In genomic region chr10:6218692-6219493, GRCh38 we compare ENCODE assay signal across 9 cellular contexts. TPM values are rescaled to one million over a fixed set of nuclear protein-coding genes. Genes with fewer than 3 reads are reported as not detected.
DNase-seq lines count a peak whose midpoint lies in the region; ATAC-seq and TF ChIP-seq lines count a peak whose summit lies in the region.
"Had no signal": no experiment of that assay in that cellular context is flagged by ENCODE, and none has a peak within 500 bp of the region (broad histone marks: within the 10 kb centered on the region; RNA-seq: fewer than 3 reads in every experiment).

No MANE protein-coding gene starts in this region.

- no peaks in the 10 kb centered on the region for H3K9me3 ChIP-seq in esophagus muscularis mucosa

- no peaks in the 10 kb centered on the region for H3K9me3 Mint-ChIP-seq in stimulated activated effector memory CD8-positive, alpha-beta T cell treated with anti-CD3 and anti-CD28 coated beads, Interleukin-12 subunit alpha, Interleukin-12 subunit beta, amount 100 ng/mL, for 72 hours
- no peaks in the 10 kb centered on the region for H3K9me3 Mint-ChIP-seq in activated CD8-positive, alpha-beta memory T cell treated with anti-CD3 and anti-CD28 coated beads, Interleukin-2, amount 10 ng/mL, durations not matched to agents 7 days and 5 days (ENCODE audit: low read depth)
- H3K9me3 Mint-ChIP-seq: activated T-helper 1 cell treated with anti-CD3 and anti-CD28 coated beads, Interleukin-12 subunit alpha, Interleukin-12 subunit beta, Interleukin-2, Interleukin-4 antibody, amounts not matched to agents 30 ng/mL and 10 ng/mL and 1 ng/mL, durations not matched to agents 14 hours and 24 hours and 36 hours had no signal

- no peaks in the 10 kb centered on the region for H3K27me3 ChIP-seq in foreskin keratinocyte
- no peaks in the 10 kb centered on the region for H3K27me3 ChIP-seq in esophagus muscularis mucosa

- H3K36me3 ChIP-seq in esophagus muscularis mucosa: peaks cover 79 to 100% (median 97%) of the 10 kb centered on the region in 4 donors

- DNase-seq in GM04504 (ENCODE audit: low read depth) (peak; percentile 56), foreskin keratinocyte (peak; percentile 100), mesenteric fat pad (ENCODE audit: low spot score) (no peak), esophagus muscularis mucosa (ENCODE audit: extremely low spot score) (no peak)
- no peak for DNase-seq in stimulated activated effector memory CD8-positive, alpha-beta T cell treated with anti-CD3 and anti-CD28 coated beads, Interleukin-12 subunit alpha, Interleukin-12 subunit beta, amount 100 ng/mL, for 72 hours (ENCODE audit: low spot score in 2 of 2)
- no peak for DNase-seq in activated CD8-positive, alpha-beta memory T cell treated with anti-CD3 and anti-CD28 coated beads, Interleukin-2, amount 10 ng/mL, durations not matched to agents 7 days and 5 days
- DNase-seq: effector CD8-positive, alpha-beta T cell had no signal

- 93% methylated on average over 21 of the region's 24 CpGs for WGBS in esophagus muscularis mucosa

- H3K36me3 Mint-ChIP-seq in stimulated activated effector memory CD8-positive, alpha-beta T cell treated with anti-CD3 and anti-CD28 coated beads, Interleukin-12 subunit alpha, Interleukin-12 subunit beta, amount 100 ng/mL, for 72 hours: peaks cover 100% of the 10 kb centered on the region
- H3K36me3 Mint-ChIP-seq in activated CD8-positive, alpha-beta memory T cell treated with anti-CD3 and anti-CD28 coated beads, Interleukin-2, amount 10 ng/mL, durations not matched to agents 7 days and 5 days: peaks cover 41% of the 10 kb centered on the region

- TF ChIP-seq CTCF in foreskin keratinocyte (conservative IDR thresholded peaks at IDR 0.05): peak; percentile 1
- no peak for TF ChIP-seq CTCF in esophagus muscularis mucosa (IDR thresholded peaks at IDR 0.05)

- CTCF ChIA-PET in activated CD8-positive, alpha-beta memory T cell treated with anti-CD3 and anti-CD28 coated beads, Interleukin-2, amount 10 ng/mL, durations not matched to agents 7 days and 5 days (lab: Charles Lee): interaction anchor here (2.2 to 3.0 kb wide), 3 partner anchors 16 to 183 kb away, joined by 5 to 12 read pairs (median 12); partner anchors contain the start of gene PFKFB3

- H3K27ac Mint-ChIP-seq in stimulated activated effector memory CD8-positive, alpha-beta T cell treated with anti-CD3 and anti-CD28 coated beads, Interleukin-12 subunit alpha, Interleukin-12 subunit beta, amount 100 ng/mL, for 72 hours: peak overlapping the region; percentile 56
- no peak overlapping the region for H3K27ac Mint-ChIP-seq in activated CD8-positive, alpha-beta memory T cell treated with anti-CD3 and anti-CD28 coated beads, Interleukin-2, amount 10 ng/mL, durations not matched to agents 7 days and 5 days
- H3K27ac Mint-ChIP-seq: activated T-helper 1 cell treated with anti-CD3 and anti-CD28 coated beads, Interleukin-12 subunit alpha, Interleukin-12 subunit beta, Interleukin-2, Interleukin-4 antibody, amounts not matched to agents 30 ng/mL and 10 ng/mL and 1 ng/mL, durations not matched to agents 14 hours and 24 hours and 36 hours had no signal

- no peak for TF ChIP-seq POLR2A in esophagus muscularis mucosa (IDR thresholded peaks at IDR 0.05; ENCODE audit: low read depth)

- peaks cover 19% of the 10 kb centered on the region for H3K4me1 Mint-ChIP-seq in stimulated activated effector memory CD8-positive, alpha-beta T cell treated with anti-CD3 and anti-CD28 coated beads, Interleukin-12 subunit alpha, Interleukin-12 subunit beta, amount 100 ng/mL, for 72 hours
- H3K4me1 Mint-ChIP-seq in activated CD8-positive, alpha-beta memory T cell treated with anti-CD3 and anti-CD28 coated beads, Interleukin-2, amount 10 ng/mL, durations not matched to agents 7 days and 5 days: no peaks in the 10 kb centered on the region

- H3K4me3 ChIP-seq in esophagus muscularis mucosa: no peak overlapping the region

- H3K27ac ChIP-seq in foreskin keratinocyte (no peak overlapping the region), esophagus muscularis mucosa (replicated peaks in 1 of 4) (no peak overlapping the region)

- no peak overlapping the region for H3K4me3 Mint-ChIP-seq in stimulated activated effector memory CD8-positive, alpha-beta T cell treated with anti-CD3 and anti-CD28 coated beads, Interleukin-12 subunit alpha, Interleukin-12 subunit beta, amount 100 ng/mL, for 72 hours
- H3K4me3 Mint-ChIP-seq in activated CD8-positive, alpha-beta memory T cell treated with anti-CD3 and anti-CD28 coated beads, Interleukin-2, amount 10 ng/mL, durations not matched to agents 7 days and 5 days: no peak overlapping the region
- H3K4me3 Mint-ChIP-seq: activated T-helper 1 cell treated with anti-CD3 and anti-CD28 coated beads, Interleukin-12 subunit alpha, Interleukin-12 subunit beta, Interleukin-2, Interleukin-4 antibody, amounts not matched to agents 30 ng/mL and 10 ng/mL and 1 ng/mL, durations not matched to agents 14 hours and 24 hours and 36 hours had no signal

- TF ChIP-seq EP300 in esophagus muscularis mucosa (IDR thresholded peaks at IDR 0.05): no peak

- H3K27me3 Mint-ChIP-seq in activated CD8-positive, alpha-beta memory T cell treated with anti-CD3 and anti-CD28 coated beads, Interleukin-2, amount 10 ng/mL, durations not matched to agents 7 days and 5 days: no peaks in the 10 kb centered on the region

- H3K4me1 ChIP-seq in foreskin keratinocyte (peaks cover 20% of the 10 kb centered on the region), esophagus muscularis mucosa (no peaks in the 10 kb centered on the region)

- intact Hi-C loops in esophagus muscularis mucosa (cut with DNase I): no loop called here

- no peak for ATAC-seq in SK-N-SH treated with all-trans-retinoic acid at 6 μM for 48 hours
- peak; percentile 96 for ATAC-seq in foreskin keratinocyte
- ATAC-seq in stimulated activated effector memory CD8-positive, alpha-beta T cell treated with anti-CD3 and anti-CD28 coated beads, Interleukin-12 subunit alpha, Interleukin-12 subunit beta, amount 100 ng/mL, for 72 hours: no peak
- no peak for ATAC-seq in activated CD8-positive, alpha-beta memory T cell treated with anti-CD3 and anti-CD28 coated beads, Interleukin-2, amount 10 ng/mL, durations not matched to agents 7 days and 5 days

TF ChIP-seq in SK-N-SH treated with all-trans-retinoic acid at 6 μM for 48 hours, 23 proteins besides CTCF, POLR2A, EP300 and RAD21:
- TF ChIP-seq TSHZ2 (CRISPR knock-in tag; IDR thresholded peaks at IDR 0.05) (no peak), TCF4 (CRISPR knock-in tag; IDR thresholded peaks at IDR 0.05; ENCODE audit: borderline replicate concordance) (no peak), ZFP3 (CRISPR knock-in tag; IDR thresholded peaks at IDR 0.05) (peak; percentile 73)

RNA-seq across cellular contexts. Expression of gene PFKFB3, which starts 16.2 kb away (rescaled TPM):
- total RNA-seq in foreskin keratinocyte: 18.6 and 18.8 TPM in 2 replicates
- polyA plus RNA-seq in foreskin keratinocyte: 8.4 and 9.1 TPM in 2 replicates
- 441 TPM for total RNA-seq in mesenteric fat pad
- 10 to 100 TPM; 57.1 to 59.3 TPM for total RNA-seq in activated CD8-positive, alpha-beta memory T cell treated with anti-CD3 and anti-CD28 coated beads, Interleukin-2, amount 10 ng/mL, durations not matched to agents 7 days and 5 days
- total RNA-seq in esophagus muscularis mucosa: 10 to 100 TPM; 22.4 to 49.1 (median 37.9) TPM

Comparison
In these comparisons a context has a peak if more than half of its experiments do, and no peak if none do; other contexts are left out.
1. DNase-seq: peak in GM04504 (single experiment) and foreskin keratinocyte (2 of 2); none in stimulated activated effector memory CD8-positive, alpha-beta T cell treated with anti-CD3 and anti-CD28 coated beads, Interleukin-12 subunit alpha, Interleukin-12 subunit beta, amount 100 ng/mL, for 72 hours (0 of 2), mesenteric fat pad (single experiment), activated CD8-positive, alpha-beta memory T cell treated with anti-CD3 and anti-CD28 coated beads, Interleukin-2, amount 10 ng/mL, durations not matched to agents 7 days and 5 days (single experiment) and esophagus muscularis mucosa (single experiment).